ENCODE assay signal across 8 cellular contexts in the genomic region with DNA sequence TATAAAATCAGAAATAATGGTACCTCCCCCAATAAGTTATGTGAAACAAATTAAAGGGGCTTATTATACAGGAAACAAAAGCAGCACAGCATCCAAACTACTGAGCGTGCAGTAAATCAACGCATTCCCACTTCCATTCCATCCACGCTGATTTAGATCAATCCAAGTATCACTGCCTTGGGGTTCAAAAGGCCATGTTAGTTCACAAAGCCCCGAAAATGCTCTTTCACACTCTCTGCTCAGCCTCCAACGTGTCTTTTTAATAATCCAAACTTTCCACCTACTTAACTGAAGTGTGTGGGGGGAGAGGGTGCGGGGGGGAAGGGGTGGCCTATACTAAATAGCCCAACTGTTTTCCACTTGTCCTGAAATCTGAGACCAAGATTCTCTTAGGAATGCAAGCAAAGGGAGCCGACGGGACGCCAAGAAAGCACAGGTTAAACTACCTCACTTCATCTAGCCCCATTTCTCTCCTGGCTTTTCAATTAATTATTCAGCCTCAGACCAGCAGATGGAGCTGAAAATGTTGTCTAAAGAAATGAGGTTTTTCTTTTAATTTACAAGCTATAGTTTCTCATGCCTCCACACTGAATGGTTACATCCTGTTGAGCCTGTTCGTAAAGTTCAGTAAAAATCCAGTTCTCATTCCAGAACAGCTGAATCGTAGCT. TPM values are rescaled to one million over a fixed set of nuclear protein-coding genes. Genes with fewer than 3 reads are reported as not detected.
DNase-seq lines count a peak whose midpoint lies in the region; ATAC-seq and TF ChIP-seq lines count a peak whose summit lies in the region.

No MANE protein-coding gene starts in this region.

- H3K4me3 Mint-ChIP-seq in CD14-positive monocyte: peak overlapping the region; percentile 92 to 93
- H3K4me3 Mint-ChIP-seq in activated CD4-positive, alpha-beta memory T cell treated with anti-CD3 and anti-CD28 coated beads, Interleukin-2, amount 10 ng/mL, durations not matched to agents 7 days and 5 days: peak overlapping the region; percentile 86

- intact Hi-C loops in CD14-positive monocyte (cut with micrococcal nuclease): loop anchor here (1.0 to 10.0 kb wide), 6 partner anchors 9 to 655 kb away; no protein-coding TSS in a partner anchor
- intact Hi-C loops in Right ventricle myocardium superior (cut with DNase I): loop anchor here (10.0 kb wide), 2 partner anchors 145 to 285 kb away; no protein-coding TSS in a partner anchor
- intact Hi-C loops in sciatic nerve (cut with DNase I): loop anchor here (10.0 kb wide), 1 partner anchor 655 kb away; no protein-coding TSS in a partner anchor

- H3K27me3 Mint-ChIP-seq in CD14-positive monocyte (ENCODE audit: low read depth in 3 of 3): no peaks in the 10 kb centered on the region
- no peaks in the 10 kb centered on the region for H3K27me3 Mint-ChIP-seq in activated CD4-positive, alpha-beta memory T cell treated with anti-CD3 and anti-CD28 coated beads, Interleukin-2, amount 10 ng/mL, durations not matched to agents 7 days and 5 days

- peaks cover 20% of the 10 kb centered on the region for H3K4me1 Mint-ChIP-seq in CD14-positive monocyte
- H3K4me1 Mint-ChIP-seq in activated CD4-positive, alpha-beta memory T cell treated with anti-CD3 and anti-CD28 coated beads, Interleukin-2, amount 10 ng/mL, durations not matched to agents 7 days and 5 days: peaks cover 35% of the 10 kb centered on the region

- peak overlapping the region; percentile 99 to 100 (median 100) for H3K27ac Mint-ChIP-seq in CD14-positive monocyte
- peak overlapping the region; percentile 100 for H3K27ac Mint-ChIP-seq in activated CD4-positive, alpha-beta memory T cell treated with anti-CD3 and anti-CD28 coated beads, Interleukin-2, amount 10 ng/mL, durations not matched to agents 7 days and 5 days

- DNase-seq in CD14-positive monocyte (ENCODE audit: low spot score) (no peak), Right ventricle myocardium superior (no peak), sciatic nerve (ENCODE audit: low spot score) (no peak), RKO (ENCODE audit: low spot score) (no peak), H4 (ENCODE audit: low spot score) (no peak)
- no peak for DNase-seq in activated CD4-positive, alpha-beta memory T cell treated with anti-CD3 and anti-CD28 coated beads, Interleukin-2, amount 10 ng/mL, durations not matched to agents 7 days and 5 days

- ATAC-seq in GM18873 (IDR thresholded peaks at IDR 0.05; ENCODE audit: low FRiP score, unreplicated experiment) (peak; percentile 4), HG03342 (IDR thresholded peaks at IDR 0.05; ENCODE audit: unreplicated experiment) (peak; percentile 6), Right ventricle myocardium superior (ENCODE audit: poor library complexity) (peak; percentile 5), sciatic nerve (peak; percentile 5)

- no peaks in the 10 kb centered on the region for H3K9me3 Mint-ChIP-seq in CD14-positive monocyte
- H3K9me3 Mint-ChIP-seq in activated CD4-positive, alpha-beta memory T cell treated with anti-CD3 and anti-CD28 coated beads, Interleukin-2, amount 10 ng/mL, durations not matched to agents 7 days and 5 days: no peaks in the 10 kb centered on the region

- POLR2A ChIA-PET in activated CD4-positive, alpha-beta memory T cell treated with anti-CD3 and anti-CD28 coated beads, Interleukin-2, amount 10 ng/mL, durations not matched to agents 7 days and 5 days (lab: Charles Lee): interaction anchor here (0.7 to 4.7 kb wide), 19 partner anchors 9 to 678 kb away, joined by 3 to 122 read pairs (median 5); partner anchors contain the start of genes GZF1 and NAPB

- H3K36me3 Mint-ChIP-seq in CD14-positive monocyte: peaks cover 6 to 9% of the 10 kb centered on the region in 2 donors
- H3K36me3 Mint-ChIP-seq in activated CD4-positive, alpha-beta memory T cell treated with anti-CD3 and anti-CD28 coated beads, Interleukin-2, amount 10 ng/mL, durations not matched to agents 7 days and 5 days (ENCODE audit: low read depth): peaks cover 13% of the 10 kb centered on the region

- CTCF ChIA-PET in activated CD4-positive, alpha-beta memory T cell treated with anti-CD3 and anti-CD28 coated beads, Interleukin-2, amount 10 ng/mL, durations not matched to agents 7 days and 5 days (lab: Charles Lee): interaction anchor here (0.8 to 3.3 kb wide), 21 partner anchors 9 to 1582 kb away, joined by 3 to 79 read pairs (median 6); partner anchors contain the start of genes CD93, GZF1 and NAPB

- peak; percentile 60 for TF ChIP-seq CTCF in CD14-positive monocyte (IDR thresholded peaks at IDR 0.05)

RNA-seq across cellular contexts. Expression of gene NXT1, which starts 1.1 kb away (rescaled TPM):
- 10 to 100 TPM; 37.8 to 39.4 TPM for polyA plus RNA-seq in CD14-positive monocyte
- 10 to 100 TPM; 26.2 to 28.4 TPM for total RNA-seq in activated CD4-positive, alpha-beta memory T cell treated with anti-CD3 and anti-CD28 coated beads, Interleukin-2, amount 10 ng/mL, durations not matched to agents 7 days and 5 days
- total RNA-seq in Right ventricle myocardium superior (6.6 TPM), sciatic nerve (15.9 TPM)
- 62.8 and 66.8 TPM in 2 replicates for total RNA-seq in H4 (2014; rRNA removed; shearing (Covaris generic))

RNA-seq across cellular contexts. Expression of gene GZF1, which starts 12.5 kb away (rescaled TPM):
- polyA plus RNA-seq in CD14-positive monocyte: 1 to 10 TPM; 5.5 to 7.0 TPM
- total RNA-seq in activated CD4-positive, alpha-beta memory T cell treated with anti-CD3 and anti-CD28 coated beads, Interleukin-2, amount 10 ng/mL, durations not matched to agents 7 days and 5 days: 10 to 100 TPM; 13.5 to 14.3 TPM
- total RNA-seq in Right ventricle myocardium superior (16.6 TPM), sciatic nerve (15.7 TPM)
- total RNA-seq in H4 (2014; rRNA removed; shearing (Covaris generic)): 13.4 and 14.2 TPM in 2 replicates
